ENCODE assay signal across 9 cellular contexts in the genomic region with DNA sequence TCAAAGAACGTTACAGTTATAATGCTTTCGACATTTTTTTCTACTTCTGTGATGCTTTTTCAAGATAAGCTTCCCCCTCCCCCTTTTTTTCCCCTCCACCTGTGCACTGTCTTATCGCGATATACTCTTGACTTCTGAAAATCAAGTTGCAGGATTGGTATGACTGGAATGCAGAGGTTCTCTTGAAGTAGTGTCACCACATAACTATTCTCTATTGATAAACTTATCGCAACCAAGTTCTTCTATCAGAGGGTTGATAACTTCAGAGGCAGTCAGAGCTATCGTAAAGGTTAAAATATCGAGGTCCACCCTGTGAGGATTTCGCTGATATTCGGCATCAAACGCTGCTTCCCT. TPM values are rescaled to one million over a fixed set of nuclear protein-coding genes. Genes with fewer than 3 reads are reported as not detected.
DNase-seq lines count a peak whose midpoint lies in the region; ATAC-seq and TF ChIP-seq lines count a peak whose summit lies in the region.
"Had no signal": no experiment of that assay in that cellular context is flagged by ENCODE, and none has a peak within 500 bp of the region (broad histone marks: within the 10 kb centered on the region; RNA-seq: fewer than 3 reads in every experiment).

No MANE protein-coding gene starts in this region.

- peaks cover 10% of the 10 kb centered on the region for H3K36me3 Mint-ChIP-seq in activated CD4-positive, alpha-beta memory T cell treated with anti-CD3 and anti-CD28 coated beads for 36 hours
- H3K36me3 Mint-ChIP-seq in stimulated activated naive B cell treated with anti-CD40 and anti-IgM and Interleukin-4, amounts not matched to agents 10 μg/mL and 1 μg/mL and 100 μg/mL, for 72 hours: peaks cover 0 to 13% of the 10 kb centered on the region in 2 donors

- H3K4me3 Mint-ChIP-seq in activated CD4-positive, alpha-beta memory T cell treated with anti-CD3 and anti-CD28 coated beads for 36 hours: peak overlapping the region; percentile 93
- peak overlapping the region; percentile 86 to 97 for H3K4me3 Mint-ChIP-seq in stimulated activated naive B cell treated with anti-CD40 and anti-IgM and Interleukin-4, amounts not matched to agents 10 μg/mL and 1 μg/mL and 100 μg/mL, for 72 hours

- POLR2A ChIA-PET in activated CD4-positive, alpha-beta memory T cell treated with anti-CD3 and anti-CD28 coated beads for 36 hours (lab: Charles Lee): interaction anchor here (0.7 to 1.4 kb wide), 6 partner anchors 31 to 148 kb away, joined by 3 to 15 read pairs (median 4); a partner anchor contains a TSS

- H3K27me3 ChIP-seq in right atrium auricular region (no peaks in the 10 kb centered on the region), iPS-18a (ENCODE audit: control insufficient read depth, insufficient read depth, low read length) (no peaks in the 10 kb centered on the region)

- H3K27ac ChIP-seq in right atrium auricular region (peak overlapping the region; percentile 95 to 99), iPS-18a (ENCODE audit: low read length) (peak overlapping the region; percentile 52)

- no peak for ATAC-seq in Right ventricle myocardium inferior
- ATAC-seq in stimulated activated naive B cell treated with anti-CD40 and anti-IgM and Interleukin-4, amounts not matched to agents 10 μg/mL and 1 μg/mL and 100 μg/mL, for 72 hours (replicated peaks): peak; percentile 10 to 25

- no peak for TF ChIP-seq CTCF in right atrium auricular region (IDR thresholded peaks at IDR 0.05)

- H3K9me3 Mint-ChIP-seq in activated CD4-positive, alpha-beta memory T cell treated with anti-CD3 and anti-CD28 coated beads for 36 hours: no peaks in the 10 kb centered on the region
- no peaks in the 10 kb centered on the region for H3K9me3 Mint-ChIP-seq in stimulated activated naive B cell treated with anti-CD40 and anti-IgM and Interleukin-4, amounts not matched to agents 10 μg/mL and 1 μg/mL and 100 μg/mL, for 72 hours

- H3K9ac ChIP-seq in iPS-18a (ENCODE audit: low read length): peak overlapping the region; percentile 85

- no peaks in the 10 kb centered on the region for H3K9me3 ChIP-seq in right atrium auricular region
- H3K9me3 ChIP-seq in iPS-18a (ENCODE audit: control insufficient read depth, low read depth, low read length): no peaks in the 10 kb centered on the region

- CTCF ChIA-PET in activated CD4-positive, alpha-beta memory T cell treated with anti-CD3 and anti-CD28 coated beads for 36 hours (lab: Charles Lee): interaction anchor here (0.8 to 1.2 kb wide), 3 partner anchors 41 to 137 kb away, joined by 3 to 4 read pairs (median 3); no protein-coding TSS in a partner anchor

- H3K27ac Mint-ChIP-seq in activated CD4-positive, alpha-beta memory T cell treated with anti-CD3 and anti-CD28 coated beads for 36 hours: peak overlapping the region; percentile 87
- peak overlapping the region; percentile 71 for H3K27ac Mint-ChIP-seq in stimulated activated naive B cell treated with anti-CD40 and anti-IgM and Interleukin-4, amounts not matched to agents 10 μg/mL and 1 μg/mL and 100 μg/mL, for 72 hours

- peaks cover 45% of the 10 kb centered on the region for H3K4me1 Mint-ChIP-seq in activated CD4-positive, alpha-beta memory T cell treated with anti-CD3 and anti-CD28 coated beads for 36 hours (ENCODE audit: low read depth)
- peaks cover 25 to 48% of the 10 kb centered on the region in 2 donors for H3K4me1 Mint-ChIP-seq in stimulated activated naive B cell treated with anti-CD40 and anti-IgM and Interleukin-4, amounts not matched to agents 10 μg/mL and 1 μg/mL and 100 μg/mL, for 72 hours

- H3K36me3 ChIP-seq in right atrium auricular region (no peaks in the 10 kb centered on the region), iPS-18a (ENCODE audit: control insufficient read depth, low read depth, low read length) (no peaks in the 10 kb centered on the region)

- peaks cover 0 to 23% of the 10 kb centered on the region in 2 donors for H3K4me1 ChIP-seq in right atrium auricular region
- peaks cover 10% of the 10 kb centered on the region for H3K4me1 ChIP-seq in iPS-18a (ENCODE audit: control insufficient read depth, low read depth, low read length)

- H3K4me3 ChIP-seq in right atrium auricular region (peak overlapping the region; percentile 77 to 97), iPS-18a (ENCODE audit: low read length) (peak overlapping the region; percentile 97)

- intact Hi-C loops in Right ventricle myocardium inferior (cut with DNase I): loop anchor here (10.0 kb wide), 3 partner anchors 94 to 414 kb away; a partner anchor contains a TSS
- intact Hi-C loops in activated CD4-positive, alpha-beta memory T cell treated with anti-CD3 and anti-CD28 coated beads for 36 hours (cut with micrococcal nuclease): no loop called here

- DNase-seq in right atrium auricular region (ENCODE audit: low spot score) (no peak), Right ventricle myocardium inferior (ENCODE audit: missing footprints) (no peak), NCI-H748 treated with DMSO at 0.1 percent for 48 hours (lab: John Stamatoyannopoulos, UW) (no peak), activated gamma-delta T cell (lab: John Stamatoyannopoulos, UW) (no peak)
- DNase-seq in activated CD4-positive, alpha-beta memory T cell treated with anti-CD3 and anti-CD28 coated beads for 36 hours: no peak
- DNase-seq in stimulated activated naive B cell treated with anti-CD40 and anti-IgM and Interleukin-4, amounts not matched to agents 10 μg/mL and 1 μg/mL and 100 μg/mL, for 72 hours: no peak
- DNase-seq in stimulated activated CD4-positive, alpha-beta T cell treated with anti-CD3 and anti-CD28 coated beads, Interleukin-4, amount 100 ng/mL, for 4 hours: no peak

- H3K27me3 Mint-ChIP-seq in activated CD4-positive, alpha-beta memory T cell treated with anti-CD3 and anti-CD28 coated beads for 36 hours: peaks cover 2% of the 10 kb centered on the region
- no peaks in the 10 kb centered on the region for H3K27me3 Mint-ChIP-seq in stimulated activated naive B cell treated with anti-CD40 and anti-IgM and Interleukin-4, amounts not matched to agents 10 μg/mL and 1 μg/mL and 100 μg/mL, for 72 hours

RNA-seq across cellular contexts. Expression of a gene that starts 0.8 kb away (rescaled TPM):
- total RNA-seq in right atrium auricular region (10 to 100 TPM in 1 of 2 donors, 1 to 10 TPM in 1; 6.7 to 11.1 TPM), Right ventricle myocardium inferior (10.7 TPM)
- total RNA-seq in activated CD4-positive, alpha-beta memory T cell treated with anti-CD3 and anti-CD28 coated beads for 36 hours: 10 to 100 TPM; 13.0 to 13.1 TPM

RNA-seq across cellular contexts. Expression of a gene that starts 6.5 kb away (rescaled TPM):
- total RNA-seq in right atrium auricular region (1 to 10 TPM; 2.1 to 2.3 TPM), Right ventricle myocardium inferior (1.7 TPM)
- 1 to 10 TPM; 3.3 to 3.8 TPM for total RNA-seq in activated CD4-positive, alpha-beta memory T cell treated with anti-CD3 and anti-CD28 coated beads for 36 hours

RNA-seq across cellular contexts. Expression of a gene that starts 24.2 kb away (rescaled TPM):
- total RNA-seq in right atrium auricular region (not detected), Right ventricle myocardium inferior (not detected)
- not detected for total RNA-seq in activated CD4-positive, alpha-beta memory T cell treated with anti-CD3 and anti-CD28 coated beads for 36 hours
- total RNA-seq: glomerular endothelial cell had no signal

RNA-seq across cellular contexts. Expression of a gene that starts 40.4 kb away (rescaled TPM):
- total RNA-seq in right atrium auricular region: not detected
- total RNA-seq in Right ventricle myocardium inferior: not detected
- total RNA-seq in activated CD4-positive, alpha-beta memory T cell treated with anti-CD3 and anti-CD28 coated beads for 36 hours: under 1 TPM; 0.67 to 0.80 TPM

RNA-seq across cellular contexts. Expression of a gene that starts 58.5 kb away (rescaled TPM):
- 10 to 100 TPM; 60.0 to 80.9 TPM for total RNA-seq in right atrium auricular region
- 75.9 TPM for total RNA-seq in Right ventricle myocardium inferior
- total RNA-seq in activated CD4-positive, alpha-beta memory T cell treated with anti-CD3 and anti-CD28 coated beads for 36 hours: 10 to 100 TPM; 83.1 to 86.7 TPM
